ENCODE assay signal across 21 cellular contexts in the genomic region with DNA sequence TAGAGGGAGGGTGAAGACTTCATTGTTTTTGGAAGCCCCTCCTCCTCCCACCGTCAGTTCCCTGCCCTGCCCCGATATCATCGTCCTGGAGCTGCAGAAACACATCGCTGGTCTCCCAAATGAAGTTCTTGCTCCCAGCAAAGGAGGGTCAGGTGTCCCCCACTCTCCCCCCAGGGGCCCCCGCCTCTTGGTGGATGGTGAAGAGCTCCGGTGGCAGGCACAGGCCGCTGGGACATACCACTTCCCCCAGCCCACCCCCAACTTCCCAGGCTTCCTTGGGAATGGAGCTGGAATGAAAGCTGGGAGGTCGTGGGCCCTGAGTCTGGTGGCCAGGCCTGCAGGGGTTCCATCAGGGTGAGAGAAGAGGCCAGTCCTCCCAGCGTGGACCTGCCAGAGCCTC.
DNase-seq lines count a peak whose midpoint lies in the region; ATAC-seq and TF ChIP-seq lines count a peak whose summit lies in the region.
"Had no signal": no experiment of that assay in that cellular context is flagged by ENCODE, and none has a peak within 500 bp of the region (broad histone marks: within the 10 kb centered on the region; RNA-seq: fewer than 3 reads in every experiment).

No MANE protein-coding gene starts in this region.

- TF ChIP-seq CTCF in natural killer cell (IDR thresholded peaks at IDR 0.05) (no peak), endodermal cell (conservative IDR thresholded peaks at IDR 0.05) (no peak), neural crest cell (conservative IDR thresholded peaks at IDR 0.05) (no peak), H9 (conservative IDR thresholded peaks at IDR 0.05) (no peak)

- H3K27me3 Mint-ChIP-seq in natural killer cell treated with Interleukin-12 subunit alpha and Interleukin-12 subunit beta and Interleukin-15 and Interleukin-18, amount 100 ng/mL, for 72 hours = no peaks in the 10 kb centered on the region
- H3K27me3 Mint-ChIP-seq in natural killer cell (ENCODE audit: low read depth in 2 of 2) (peaks cover 0 to 6% of the 10 kb centered on the region in 2 donors), endodermal cell (ENCODE audit: insufficient read depth) (no peaks in the 10 kb centered on the region), neural crest cell (ENCODE audit: low read depth) (peaks cover 2% of the 10 kb centered on the region), H9 (ENCODE audit: low read depth) (no peaks in the 10 kb centered on the region; the same call in 1 of the 2 replicates)

- no peaks in the 10 kb centered on the region for H3K79me1 ChIP-seq in H9 (ENCODE audit: insufficient read depth, low read depth, low read length, poor library complexity, severe bottlenecking)

- H3K9ac ChIP-seq in endodermal cell (ENCODE audit: extremely low read depth, low read length, poor library complexity, severe bottlenecking) (no peak overlapping the region), H9 (ENCODE audit: extremely low read depth, insufficient read length, low read length) (no peak overlapping the region)

- H3K27ac ChIP-seq in endodermal cell (ENCODE audit: low read depth, low read length) = no peak overlapping the region
- no peak overlapping the region for H3K27ac ChIP-seq in H9 (ENCODE audit: insufficient read length, low read depth, low read length)
- H3K27ac ChIP-seq: SJCRH30 had no signal

- H3K36me3 Mint-ChIP-seq in natural killer cell treated with Interleukin-12 subunit alpha and Interleukin-12 subunit beta and Interleukin-15 and Interleukin-18, amount 100 ng/mL, for 72 hours = no peaks in the 10 kb centered on the region
- no peaks in the 10 kb centered on the region for H3K36me3 Mint-ChIP-seq in natural killer cell
- H3K36me3 Mint-ChIP-seq in endodermal cell (ENCODE audit: low read depth) = no peaks in the 10 kb centered on the region
- no peaks in the 10 kb centered on the region for H3K36me3 Mint-ChIP-seq in neural crest cell (ENCODE audit: low read depth)
- H3K36me3 Mint-ChIP-seq in H9 (ENCODE audit: insufficient read depth in 1 of 3, low read depth in 3 of 3) = no peaks in the 10 kb centered on the region

- H4K5ac ChIP-seq in H9 (ENCODE audit: insufficient read length, low read depth, low read length) = no peak overlapping the region

- no peak overlapping the region for H3K56ac ChIP-seq in H9 (ENCODE audit: insufficient read length, low read depth, low read length)

- H2BK12ac ChIP-seq in H9 (ENCODE audit: insufficient read length, low read depth, low read length) = no peak overlapping the region

- H3K27me3 ChIP-seq in endodermal cell (ENCODE audit: control insufficient read depth, insufficient read depth, low read length, poor library complexity, severe bottlenecking) (no peaks in the 10 kb centered on the region), H9 (ENCODE audit: insufficient read depth, low read length) (no peaks in the 10 kb centered on the region)
- H3K27me3 ChIP-seq: SJCRH30 had no signal

- no peak overlapping the region for H4K91ac ChIP-seq in H9 (ENCODE audit: insufficient read length, low read depth, low read length)

- no peak overlapping the region for H2AK5ac ChIP-seq in H9 (ENCODE audit: insufficient read length, low read length)

- H3K9me3 Mint-ChIP-seq in natural killer cell treated with Interleukin-12 subunit alpha and Interleukin-12 subunit beta and Interleukin-15 and Interleukin-18, amount 100 ng/mL, for 72 hours = no peaks in the 10 kb centered on the region
- H3K9me3 Mint-ChIP-seq in natural killer cell = no peaks in the 10 kb centered on the region
- H3K9me3 Mint-ChIP-seq in endodermal cell = no peaks in the 10 kb centered on the region
- H3K9me3 Mint-ChIP-seq in neural crest cell = no peaks in the 10 kb centered on the region
- H3K9me3 Mint-ChIP-seq in H9 = no peaks in the 10 kb centered on the region

- H4K8ac ChIP-seq in H9 (replicated peaks; ENCODE audit: insufficient read length, low read depth, low read length) = no peak overlapping the region

- no peaks in the 10 kb centered on the region for H3K36me3 ChIP-seq in endodermal cell (ENCODE audit: control insufficient read depth, insufficient read depth, low read length)
- H3K36me3 ChIP-seq: SJCRH30 had no signal

- no peak overlapping the region for H3K4me3 ChIP-seq in endodermal cell (ENCODE audit: low read length)
- H3K4me3 ChIP-seq: SJCRH30 had no signal

- H3K27ac Mint-ChIP-seq in natural killer cell treated with Interleukin-12 subunit alpha and Interleukin-12 subunit beta and Interleukin-15 and Interleukin-18, amount 100 ng/mL, for 72 hours = peak overlapping the region in 1 of 2 donors; percentile 54
- H3K27ac Mint-ChIP-seq in natural killer cell (no peak overlapping the region), endodermal cell (no peak overlapping the region), neural crest cell (ENCODE audit: unreplicated experiment) (no peak overlapping the region), H9 (no peak overlapping the region)
- H3K27ac Mint-ChIP-seq: CD14-positive monocyte had no signal

- intact Hi-C loops in natural killer cell (cut with micrococcal nuclease) = no loop called here

- H3K79me2 ChIP-seq in H9 (ENCODE audit: insufficient read depth, low read length) = no peaks in the 10 kb centered on the region

- H3K23me2 ChIP-seq in H9 (ENCODE audit: insufficient read length, low read depth, low read length, poor library complexity, severe bottlenecking) = no peaks in the 10 kb centered on the region

- no peak overlapping the region for H2BK15ac ChIP-seq in H9 (ENCODE audit: low read depth, low read length)

- no peak overlapping the region for H3T11ph ChIP-seq in H9 (ENCODE audit: low read length)

- H3K4me3 Mint-ChIP-seq in natural killer cell treated with Interleukin-12 subunit alpha and Interleukin-12 subunit beta and Interleukin-15 and Interleukin-18, amount 100 ng/mL, for 72 hours = no peak overlapping the region
- no peak overlapping the region for H3K4me3 Mint-ChIP-seq in natural killer cell
- H3K4me3 Mint-ChIP-seq in endodermal cell = no peak overlapping the region
- peak overlapping the region; percentile 13 for H3K4me3 Mint-ChIP-seq in neural crest cell
- H3K4me3 Mint-ChIP-seq in H9 = no peak overlapping the region
- H3K4me3 Mint-ChIP-seq: CD14-positive monocyte had no signal

- H3K4me1 ChIP-seq in endodermal cell (ENCODE audit: control insufficient read depth, insufficient read depth, low read length) = no peaks in the 10 kb centered on the region
- no peaks in the 10 kb centered on the region for H3K4me1 ChIP-seq in H9 (ENCODE audit: insufficient read depth, low read length)

- no peaks in the 10 kb centered on the region for H3K9me3 ChIP-seq in endodermal cell (ENCODE audit: control insufficient read depth, low read length)
- no peaks in the 10 kb centered on the region for H3K9me3 ChIP-seq in H9 (ENCODE audit: control insufficient read depth, low read depth, low read length)
- H3K9me3 ChIP-seq: SJCRH30 had no signal

- H2AFZ ChIP-seq in H9 (ENCODE audit: low read length) = no peak overlapping the region

- H3K14ac ChIP-seq in H9 (ENCODE audit: insufficient read depth, low read length) = no peak overlapping the region; the same call in 1 of the 2 replicates

- H2BK20ac ChIP-seq in H9 (ENCODE audit: low read depth, low read length, poor library complexity, severe bottlenecking) = no peak overlapping the region

- H4K20me1 ChIP-seq in H9 (ENCODE audit: control insufficient read depth, insufficient read depth, insufficient read length) = no peaks in the 10 kb centered on the region

- peak; percentile 35 for DNase-seq in natural killer cell treated with Interleukin-12 subunit alpha and Interleukin-12 subunit beta and Interleukin-15 and Interleukin-18, amount 100 ng/mL, for 72 hours (ENCODE audit: low spot score)
- no peak for DNase-seq in natural killer cell
- peak; percentile 38 for DNase-seq in endodermal cell
- DNase-seq in neural crest cell (ENCODE audit: low read depth, low spot score) = no peak
- DNase-seq in NCI-H82 treated with DMSO at 0.1 percent for 48 hours (lab: John Stamatoyannopoulos, UW; ENCODE audit: unreplicated experiment) = no peak
- DNase-seq in H9 = no peak
- no peak for DNase-seq in activated CD4-positive, alpha-beta T cell treated with anti-CD3 and anti-CD28 coated beads for 1 hour
- DNase-seq: AML-193, DMS53, GDM1, KBM-7, NCI-H1092, NCI-H1436, NCI-H1930, NCI-H226, NCI-H510A treated with DMSO at 0.1 percent for 48 hours, NCI-H748 treated with DMSO at 0.1 percent for 48 hours, SJCRH30 had no signal

- H3K18ac ChIP-seq in H9 (ENCODE audit: insufficient read length, low read depth, low read length) = no peak overlapping the region

- H3K23ac ChIP-seq in H9 (ENCODE audit: insufficient read length, low read depth, low read length) = no peak overlapping the region

- no peak for ATAC-seq in natural killer cell treated with Interleukin-12 subunit alpha and Interleukin-12 subunit beta and Interleukin-15 and Interleukin-18, amount 100 ng/mL, for 72 hours
- ATAC-seq in natural killer cell (no peak), GM21528 (IDR thresholded peaks at IDR 0.05; ENCODE audit: low FRiP score, unreplicated experiment) (no peak)
- ATAC-seq: Panc1 had no signal

- peaks cover 10 to 15% of the 10 kb centered on the region in 2 donors for H3K4me1 Mint-ChIP-seq in natural killer cell treated with Interleukin-12 subunit alpha and Interleukin-12 subunit beta and Interleukin-15 and Interleukin-18, amount 100 ng/mL, for 72 hours (ENCODE audit: low read depth in 2 of 2)
- no peaks in the 10 kb centered on the region for H3K4me1 Mint-ChIP-seq in natural killer cell
- peaks cover 3% of the 10 kb centered on the region for H3K4me1 Mint-ChIP-seq in endodermal cell
- H3K4me1 Mint-ChIP-seq in neural crest cell = peaks cover 46% of the 10 kb centered on the region
- peaks cover 15 to 21% of the 10 kb centered on the region in 2 experiments for H3K4me1 Mint-ChIP-seq in H9

- H3K4ac ChIP-seq in H9 (ENCODE audit: low read depth, low read length) = no peak overlapping the region

- H2BK5ac ChIP-seq in H9 (ENCODE audit: insufficient read length, low read length) = no peak overlapping the region

- H3K4me2 ChIP-seq in H9 (ENCODE audit: insufficient read depth, insufficient read length, low read length) = no peak overlapping the region

- WGBS in endodermal cell (ENCODE audit: insufficient coverage in 1 of 2, insufficient read length in 1 of 2), 2 experiments = 68 to 78% methylated on average over 2 to 9 of the region's 9 CpGs
- WGBS in H9 (ENCODE audit: extremely low coverage, insufficient read length, low lambda C conversion rate) = no CpG with 5 or more reads among the region's 9 CpGs

- H2BK120ac ChIP-seq in H9 (ENCODE audit: low read depth, low read length, poor library complexity, severe bottlenecking) = no peak overlapping the region

Comparison
In these comparisons a context has a peak if more than half of its experiments do, and no peak if none do; other contexts are left out.
1. DNase-seq: peak in natural killer cell treated with Interleukin-12 subunit alpha and Interleukin-12 subunit beta and Interleukin-15 and Interleukin-18, amount 100 ng/mL, for 72 hours (single experiment) and endodermal cell (single experiment); none in natural killer cell (single experiment), neural crest cell (single experiment), NCI-H82 treated with DMSO at 0.1 percent for 48 hours (single experiment), H9 (single experiment) and activated CD4-positive, alpha-beta T cell treated with anti-CD3 and anti-CD28 coated beads for 1 hour (single experiment).